In genomic region chr5:14443665-14444064, GRCh38 we compare ENCODE assay signal across 16 cellular contexts.
A peak's percentile ranks its signal among the peaks of the same experiment; 100 is the strongest.
DNase-seq lines count a peak whose midpoint lies in the region; ATAC-seq and TF ChIP-seq lines count a peak whose summit lies in the region.
"Had no signal": no experiment of that assay in that cellular context is flagged by ENCODE, and none has a peak within 500 bp of the region (broad histone marks: within the 10 kb centered on the region; RNA-seq: fewer than 3 reads in every experiment).

No MANE protein-coding gene starts in this region.

- H3K36me3 ChIP-seq in left ventricle myocardium inferior (no peaks in the 10 kb centered on the region), mucosa of descending colon (ENCODE audit: low read depth) (no peaks in the 10 kb centered on the region), HAP-1 (replicated peaks) (no peaks in the 10 kb centered on the region), sigmoid colon (no peaks in the 10 kb centered on the region)
- H3K36me3 ChIP-seq: Peyer's patch had no signal

- TF ChIP-seq EP300 in sigmoid colon (IDR thresholded peaks at IDR 0.05), result no peak

- WGBS in sigmoid colon, 2 donors, result 20 to 65% methylated on average over 4 of the region's 4 CpGs

- TF ChIP-seq POLR2A in sigmoid colon (IDR thresholded peaks at IDR 0.05), result no peak

- H3K27me3 ChIP-seq in left ventricle myocardium inferior (ENCODE audit: low read depth) (no peaks in the 10 kb centered on the region), HAP-1 (ENCODE audit: low read depth) (no peaks in the 10 kb centered on the region), sigmoid colon (no peaks in the 10 kb centered on the region)
- H3K27me3 ChIP-seq: Peyer's patch had no signal

- in situ Hi-C loops in HAP-1 (cut with MboI; ENCODE audit: low sequenced_read_pairs), result no loop called here

- no peak for ATAC-seq in Right ventricle myocardium inferior
- peak; percentile 76 for ATAC-seq in mucosa of descending colon
- ATAC-seq: activated CD4-positive, CD25-positive, alpha-beta regulatory T cell treated with anti-CD3 and anti-CD28 coated beads, Interleukin-2, amount 50 U/mL, for 24 hours; CD8-positive, alpha-beta T cell; HCT116; stimulated activated memory B cell treated with anti-CD40 and anti-IgM and Interleukin-4, amounts not matched to agents 10 μg/mL and 1 μg/mL and 100 μg/mL, for 72 hours had no signal

- intact Hi-C loops in left ventricle myocardium inferior (cut with micrococcal nuclease), result no loop called here
- intact Hi-C loops in Right ventricle myocardium inferior (cut with DNase I), result no loop called here
- intact Hi-C loops in mucosa of descending colon (cut with DNase I, micrococcal nuclease), result no loop called here
- intact Hi-C loops in sigmoid colon (cut with DNase I), result no loop called here

- peak overlapping the region; percentile 65 for H3K4me3 ChIP-seq in left ventricle myocardium inferior
- peak overlapping the region; percentile 4 for H3K4me3 ChIP-seq in coronary artery
- no peak overlapping the region for H3K4me3 ChIP-seq in mucosa of descending colon
- H3K4me3 ChIP-seq in HAP-1, result no peak overlapping the region
- peak overlapping the region in 1 of 4 donors; percentile 1 for H3K4me3 ChIP-seq in sigmoid colon
- H3K4me3 ChIP-seq: Peyer's patch had no signal

- H3K9me3 ChIP-seq in left ventricle myocardium inferior (replicated peaks), result no peaks in the 10 kb centered on the region
- H3K9me3 ChIP-seq in mucosa of descending colon, result no peaks in the 10 kb centered on the region
- no peaks in the 10 kb centered on the region for H3K9me3 ChIP-seq in HAP-1
- no peaks in the 10 kb centered on the region for H3K9me3 ChIP-seq in sigmoid colon
- H3K9me3 ChIP-seq: Peyer's patch had no signal

- peaks cover 77% of the 10 kb centered on the region for H3K4me1 ChIP-seq in left ventricle myocardium inferior
- peaks cover 19% of the 10 kb centered on the region for H3K4me1 ChIP-seq in mucosa of descending colon (ENCODE audit: low read depth)
- H3K4me1 ChIP-seq in HAP-1, result peaks cover 21% of the 10 kb centered on the region
- peaks cover 0 to 91% (median 78%) of the 10 kb centered on the region in 4 donors for H3K4me1 ChIP-seq in sigmoid colon

- DNase-seq in left ventricle myocardium inferior (no peak), Right ventricle myocardium inferior (ENCODE audit: missing footprints) (no peak), coronary artery (ENCODE audit: low spot score) (no peak), mucosa of descending colon (peak in 1 of 3 donors; percentile 24), HAP-1 (ENCODE audit: low spot score in 2 of 2) (no peak), Ammon's horn (ENCODE audit: low spot score) (no peak), DMS 273 (lab: John Stamatoyannopoulos, UW; ENCODE audit: unreplicated experiment) (no peak), sigmoid colon (no peak)
- DNase-seq: activated naive CD4-positive, alpha-beta T cell treated with anti-CD3 and anti-CD28 coated beads, Interleukin-2, amount 50 U/mL, for 16 hours; CD8-positive, alpha-beta T cell; NCI-H2081; Peyer's patch; T-helper 1 cell had no signal

- H3K27ac ChIP-seq in left ventricle myocardium inferior (replicated peaks), result peak overlapping the region; percentile 46
- H3K27ac ChIP-seq in coronary artery, result peak overlapping the region in 1 of 2 donors; percentile 28
- peak overlapping the region in 2 of 4 donors; percentile 45 to 77 for H3K27ac ChIP-seq in sigmoid colon
- H3K27ac ChIP-seq: Peyer's patch had no signal

- no peak for TF ChIP-seq CTCF in left ventricle myocardium inferior (IDR thresholded peaks at IDR 0.05; ENCODE audit: borderline replicate concordance)
- no peak for TF ChIP-seq CTCF in coronary artery (IDR thresholded peaks at IDR 0.05)
- TF ChIP-seq CTCF in mucosa of descending colon (IDR thresholded peaks at IDR 0.05), result no peak
- no peak for TF ChIP-seq CTCF in sigmoid colon (IDR thresholded peaks at IDR 0.05)

Comparison
In these comparisons a context has a peak if more than half of its experiments do, and no peak if none do; other contexts are left out.
1. H3K4me3 ChIP-seq: peak in left ventricle myocardium inferior (single experiment) and coronary artery (single experiment); none in mucosa of descending colon (single experiment) and HAP-1 (single experiment).